ENCODE assay signal across 15 cellular contexts in the genomic region with DNA sequence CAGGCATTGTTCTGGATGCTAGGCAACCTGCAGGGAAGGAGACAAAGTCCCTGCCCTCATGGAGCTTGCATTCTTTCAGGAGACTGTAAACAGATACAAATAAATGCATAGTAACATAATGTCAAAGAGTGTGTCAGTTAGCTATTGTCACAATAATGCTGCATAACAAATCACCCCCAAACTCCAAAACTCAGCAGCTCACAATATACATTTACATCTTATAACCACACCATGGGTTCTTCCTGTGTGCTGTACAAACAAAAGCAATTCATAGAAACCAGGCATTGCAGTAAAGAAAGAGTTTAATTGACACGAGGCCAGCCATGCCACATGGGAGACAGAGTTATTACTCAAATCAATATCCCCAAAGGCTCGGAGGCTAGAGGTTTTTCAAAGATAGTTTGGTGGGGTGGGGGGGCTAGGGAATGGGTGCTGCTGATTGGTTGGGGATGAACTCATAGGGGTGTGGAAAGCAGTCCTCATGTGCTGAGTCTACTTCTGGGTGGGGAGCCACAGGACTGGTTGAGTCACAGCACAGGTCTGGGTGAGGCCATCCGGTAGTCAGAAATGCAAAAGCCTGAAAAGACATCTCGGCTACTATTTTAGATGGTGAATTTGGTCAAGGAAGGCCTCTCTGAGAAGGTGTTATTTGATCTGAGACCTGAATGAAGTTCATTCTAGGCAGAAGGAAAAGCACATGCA.
DNase-seq lines count a peak whose midpoint lies in the region; ATAC-seq, FAIRE-seq and TF ChIP-seq lines count a peak whose summit lies in the region.
"Had no signal": no experiment of that assay in that cellular context is flagged by ENCODE, and none has a peak within 500 bp of the region (broad histone marks: within the 10 kb centered on the region; RNA-seq: fewer than 3 reads in every experiment).

No MANE protein-coding gene starts in this region.

- peaks cover 0 to 6% (median 1%) of the 10 kb centered on the region in 4 experiments; a peak in 2 of 8 replicates for H3K36me3 ChIP-seq in H1 (ENCODE audit: control insufficient read depth in 2 of 4, insufficient read depth in 4 of 4, low read length in 3 of 4)
- H3K36me3 ChIP-seq in Peyer's patch, result no peaks in the 10 kb centered on the region
- H3K36me3 ChIP-seq: cardiac muscle cell, uterus had no signal

- no peak overlapping the region for H3K9ac ChIP-seq in H1 (replicated peaks in 1 of 4; ENCODE audit: extremely low read depth in 1 of 4, low read depth in 3 of 4, low read length in 3 of 4)
- H3K9ac ChIP-seq: GM23248 had no signal

- H4K8ac ChIP-seq in H1 (ENCODE audit: extremely low read depth, insufficient read depth, low read length), result no peak overlapping the region

- DNase-seq in activated naive CD8-positive, alpha-beta T cell treated with anti-CD3 and anti-CD28 coated beads for 36 hours, result no peak
- DNase-seq in ELR (ENCODE audit: low read depth) (peak; percentile 36), H1 (ENCODE audit: low read depth in 1 of 2, low spot score in 2 of 2) (no peak), Peyer's patch (no peak), GM13976 (ENCODE audit: low spot score) (no peak), NCI-H1092 (lab: John Stamatoyannopoulos, UW) (no peak)
- no peak for DNase-seq in stimulated activated naive B cell treated with anti-CD40 and anti-IgM and Interleukin-4, amounts not matched to agents 10 μg/mL and 1 μg/mL and 100 μg/mL, for 72 hours
- DNase-seq: GM23248, NCI-H1930 had no signal

- 94% methylated on average over 4 of the region's 4 CpGs; no CpG with 5 or more reads in 1 of the 2 experiments for WGBS in H1 (ENCODE audit: extremely low coverage in 1 of 2, insufficient coverage in 1 of 2, insufficient read length in 1 of 2, insufficient replicate concordance in 2 of 2, low coverage in 1 of 2, low lambda C conversion rate in 2 of 2, missing lambda C conversion rate in 1 of 2), 2 experiments

- H4K5ac ChIP-seq in H1 (ENCODE audit: insufficient read length, low read depth, low read length), result no peak overlapping the region

- peaks cover 17% of the 10 kb centered on the region for H3K4me1 Mint-ChIP-seq in activated naive CD8-positive, alpha-beta T cell (ENCODE audit: low read depth)
- peaks cover 13% of the 10 kb centered on the region for H3K4me1 Mint-ChIP-seq in activated naive CD8-positive, alpha-beta T cell treated with anti-CD3 and anti-CD28 coated beads for 36 hours
- H3K4me1 Mint-ChIP-seq in stimulated activated naive B cell treated with anti-CD40 and anti-IgM and Interleukin-4, amounts not matched to agents 10 μg/mL and 1 μg/mL and 100 μg/mL, for 72 hours, result peaks cover 4 to 7% of the 10 kb centered on the region in 2 donors

- TF ChIP-seq CTCF in H1 (IDR thresholded peaks at IDR 0.05; ENCODE audit: control extremely low read depth in 1 of 3, insufficient read depth in 1 of 3, low read depth in 1 of 3, low read length in 3 of 3) (no peak), Peyer's patch (IDR thresholded peaks at IDR 0.05) (no peak), GM13976 (IDR thresholded peaks at IDR 0.05; ENCODE audit: borderline replicate concordance, control extremely low read depth, extremely low read depth, insufficient read depth, missing control alignments) (no peak)

- H2AK5ac ChIP-seq in H1 (ENCODE audit: low read depth, low read length), result peak overlapping the region; percentile 82; the same call in 1 of the 2 replicates

- in situ Hi-C loops in GM13976 (cut with MboI; ENCODE audit: low sequenced_read_pairs, unreplicated experiment), result no loop called here

- H3K27me3 Mint-ChIP-seq in activated naive CD8-positive, alpha-beta T cell, result no peaks in the 10 kb centered on the region
- no peaks in the 10 kb centered on the region for H3K27me3 Mint-ChIP-seq in activated naive CD8-positive, alpha-beta T cell treated with anti-CD3 and anti-CD28 coated beads for 36 hours
- H3K27me3 Mint-ChIP-seq in stimulated activated naive B cell treated with anti-CD40 and anti-IgM and Interleukin-4, amounts not matched to agents 10 μg/mL and 1 μg/mL and 100 μg/mL, for 72 hours, result no peaks in the 10 kb centered on the region

- TF ChIP-seq POLR2A in H1 (IDR thresholded peaks at IDR 0.05; ENCODE audit: control extremely low read depth in 1 of 2, low read depth in 2 of 2, low read length in 2 of 2) (no peak), Peyer's patch (IDR thresholded peaks at IDR 0.05) (no peak)

- H3K4me3 ChIP-seq in H1 (ENCODE audit: extremely low read depth in 1 of 4, insufficient read depth in 2 of 4, low read depth in 3 of 4, low read length in 4 of 4) (0 out of 8 replicates have a peak overlapping the region, but pooled peaks of 1 of the 4 experiments have one; percentile 32), Peyer's patch (no peak overlapping the region)
- H3K4me3 ChIP-seq: cardiac muscle cell, GM23248, mucosa of descending colon, uterus had no signal

- H3K4ac ChIP-seq in H1 (replicated peaks; ENCODE audit: insufficient read length, low read depth, low read length), result no peak overlapping the region

- no peak for TF ChIP-seq RAD21 in H1 (IDR thresholded peaks at IDR 0.05 in 1 of 2, conservative IDR thresholded peaks at IDR 0.05 in 1 of 2; ENCODE audit: low read depth in 2 of 2, low read length in 2 of 2)

- H3K23me2 ChIP-seq in H1 (ENCODE audit: low read depth, low read length), result no peaks in the 10 kb centered on the region

- H3K27ac ChIP-seq in H1 (ENCODE audit: low read depth, low read length) (no peak overlapping the region), Peyer's patch (peak overlapping the region in 1 of 4 donors; percentile 10)
- H3K27ac ChIP-seq: cardiac muscle cell, GM23248 had no signal

- no peak overlapping the region for H2AFZ ChIP-seq in H1 (ENCODE audit: low read length)
- H2AFZ ChIP-seq: GM23248 had no signal

- TF ChIP-seq EP300 in H1 (IDR thresholded peaks at IDR 0.05; ENCODE audit: borderline replicate concordance in 1 of 2, low read depth in 2 of 2, low read length in 2 of 2), result no peak

- H3K36me3 Mint-ChIP-seq in activated naive CD8-positive, alpha-beta T cell, result peaks cover 8% of the 10 kb centered on the region
- peaks cover 4% of the 10 kb centered on the region for H3K36me3 Mint-ChIP-seq in activated naive CD8-positive, alpha-beta T cell treated with anti-CD3 and anti-CD28 coated beads for 36 hours
- H3K36me3 Mint-ChIP-seq in stimulated activated naive B cell treated with anti-CD40 and anti-IgM and Interleukin-4, amounts not matched to agents 10 μg/mL and 1 μg/mL and 100 μg/mL, for 72 hours, result peaks cover 2 to 8% of the 10 kb centered on the region in 2 donors

- H3K18ac ChIP-seq in H1 (ENCODE audit: extremely low read depth, low read length), result no peak overlapping the region; the same call in 1 of the 2 replicates

- CTCF ChIA-PET in H1 (lab: Charles Lee; ENCODE audit: partially characterized antibody), result interaction anchor here (0.7 to 1.2 kb wide), 4 partner anchors 30 to 203 kb away, joined by 3 to 4 read pairs (median 3); no protein-coding TSS in a partner anchor

- peak overlapping the region; percentile 92 for H2BK120ac ChIP-seq in H1 (replicated peaks; ENCODE audit: low read depth, low read length)

- H3K27ac Mint-ChIP-seq in activated naive CD8-positive, alpha-beta T cell, result no peak overlapping the region
- H3K27ac Mint-ChIP-seq in activated naive CD8-positive, alpha-beta T cell treated with anti-CD3 and anti-CD28 coated beads for 36 hours, result no peak overlapping the region
- H3K27ac Mint-ChIP-seq in stimulated activated naive B cell treated with anti-CD40 and anti-IgM and Interleukin-4, amounts not matched to agents 10 μg/mL and 1 μg/mL and 100 μg/mL, for 72 hours, result peak overlapping the region; percentile 80

- H3K4me3 Mint-ChIP-seq in activated naive CD8-positive, alpha-beta T cell, result peak overlapping the region; percentile 75
- H3K4me3 Mint-ChIP-seq in activated naive CD8-positive, alpha-beta T cell treated with anti-CD3 and anti-CD28 coated beads for 36 hours, result no peak overlapping the region
- H3K4me3 Mint-ChIP-seq in stimulated activated naive B cell treated with anti-CD40 and anti-IgM and Interleukin-4, amounts not matched to agents 10 μg/mL and 1 μg/mL and 100 μg/mL, for 72 hours, result no peak overlapping the region

- POLR2A ChIA-PET in H1 (lab: Charles Lee; ENCODE audit: partially characterized antibody), result interaction anchor here (0.5 to 1.3 kb wide), 4 partner anchors 26 to 79 kb away, joined by 3 to 4 read pairs (median 3); a partner anchor contains a TSS

- H2BK12ac ChIP-seq in H1 (ENCODE audit: low read depth, low read length), result peak overlapping the region; percentile 50; the same call in 1 of the 2 replicates

- H3K9me3 Mint-ChIP-seq in activated naive CD8-positive, alpha-beta T cell (ENCODE audit: low read depth), result peaks cover 7% of the 10 kb centered on the region
- peaks cover 8% of the 10 kb centered on the region for H3K9me3 Mint-ChIP-seq in activated naive CD8-positive, alpha-beta T cell treated with anti-CD3 and anti-CD28 coated beads for 36 hours
- peaks cover 6 to 13% of the 10 kb centered on the region in 2 donors for H3K9me3 Mint-ChIP-seq in stimulated activated naive B cell treated with anti-CD40 and anti-IgM and Interleukin-4, amounts not matched to agents 10 μg/mL and 1 μg/mL and 100 μg/mL, for 72 hours

- FAIRE-seq in H1 (lab: Jason Lieb, UNC), result peak; percentile 60
- FAIRE-seq: G401.6, GM12892 had no signal

- peak overlapping the region; percentile 61; the same call in 1 of the 2 replicates for H2BK20ac ChIP-seq in H1 (ENCODE audit: low read length)

- peak overlapping the region; percentile 55 for H4K91ac ChIP-seq in H1 (replicated peaks; ENCODE audit: insufficient read length, low read length)

- H3K79me2 ChIP-seq in H1 (ENCODE audit: control insufficient read depth in 1 of 2, insufficient read depth in 2 of 2, low read length in 2 of 2), result no peaks in the 10 kb centered on the region

- H2BK15ac ChIP-seq in H1 (ENCODE audit: low read length), result no peak overlapping the region

- H4K20me1 ChIP-seq in H1 (replicated peaks in 1 of 2; ENCODE audit: control insufficient read depth in 1 of 2, insufficient read depth in 2 of 2, low read length in 2 of 2), result no peaks in the 10 kb centered on the region

- no peak overlapping the region for H3K23ac ChIP-seq in H1 (ENCODE audit: insufficient read length)

- no peak overlapping the region for H3K4me2 ChIP-seq in H1 (ENCODE audit: insufficient read depth in 1 of 2, low read depth in 2 of 2, low read length in 2 of 2)

- H3K56ac ChIP-seq in H1 (replicated peaks; ENCODE audit: insufficient read length, low read depth, low read length), result no peak overlapping the region

- H3K79me1 ChIP-seq in H1 (ENCODE audit: low read depth, low read length), result no peaks in the 10 kb centered on the region

- H3K9me3 ChIP-seq in H1 (ENCODE audit: insufficient read depth in 2 of 2, low read depth in 1 of 2, low read length in 1 of 2) (peaks cover 22% of the 10 kb centered on the region in 2 experiments), Peyer's patch (peaks cover 0 to 7% (median 3%) of the 10 kb centered on the region in 4 donors)
- H3K9me3 ChIP-seq: uterus had no signal

- H3K4me1 ChIP-seq in H1 (replicated peaks in 1 of 4; ENCODE audit: control insufficient read depth in 3 of 4, insufficient read depth in 4 of 4, low read length in 3 of 4), result peaks cover 0 to 5% (median 1%) of the 10 kb centered on the region in 4 experiments; a peak in 4 of 7 replicates
- H3K4me1 ChIP-seq in Peyer's patch, result peaks cover 0 to 9% (median 1%) of the 10 kb centered on the region in 4 donors
- H3K4me1 ChIP-seq: uterus had no signal

- H2BK5ac ChIP-seq in H1 (ENCODE audit: low read depth, low read length), result peak overlapping the region; percentile 36; the same call in 1 of the 2 replicates

- no peak for ATAC-seq in stimulated activated naive B cell treated with anti-CD40 and anti-IgM and Interleukin-4, amounts not matched to agents 10 μg/mL and 1 μg/mL and 100 μg/mL, for 72 hours (replicated peaks)

- H3K27me3 ChIP-seq in H1 (replicated peaks in 1 of 4; ENCODE audit: control insufficient read depth in 3 of 4, extremely low read depth in 1 of 4, insufficient read depth in 3 of 4, low read length in 3 of 4) (no peaks in the 10 kb centered on the region), Peyer's patch (no peaks in the 10 kb centered on the region)
- H3K27me3 ChIP-seq: cardiac muscle cell, uterus had no signal

- H3K14ac ChIP-seq in H1 (ENCODE audit: insufficient read length), result no peak overlapping the region
